In genomic region chr14:38207830-38208815, GRCh38 we compare ENCODE assay signal across 9 cellular contexts. TPM values are rescaled to one million over a fixed set of nuclear protein-coding genes. Genes with fewer than 3 reads are reported as not detected.
DNase-seq lines count a peak whose midpoint lies in the region; ATAC-seq, FAIRE-seq and TF ChIP-seq lines count a peak whose summit lies in the region.
"Had no signal": no experiment of that assay in that cellular context is flagged by ENCODE, and none has a peak within 500 bp of the region (broad histone marks: within the 10 kb centered on the region; RNA-seq: fewer than 3 reads in every experiment).

Gene SSTR1 (plus strand): TSS chr14:38207904. CDS start chr14:38209390, 1,486 bp downstream.

- TF ChIP-seq CTCF in brain microvascular endothelial cell (IDR thresholded peaks at IDR 0.05; ENCODE audit: low read depth, low read length, missing control alignments) (no peak), HepG2 (CRISPR knock-in tag; IDR thresholded peaks at IDR 0.05) (no peak), tibial artery (IDR thresholded peaks at IDR 0.05) (no peak)

- H3K9me3 ChIP-seq in HepG2 (ENCODE audit: low read length) = no peaks in the 10 kb centered on the region
- no peaks in the 10 kb centered on the region for H3K9me3 ChIP-seq in tibial artery

- no TSS peak for BruUV-seq in HepG2 (replicated peaks; lab: Mats Ljungman, UMichigan)

- peaks cover 2% of the 10 kb centered on the region for H3K9me3 Mint-ChIP-seq in activated CD4-positive, alpha-beta T cell treated with anti-CD3 and anti-CD28 coated beads, Interleukin-2, amount 10 ng/mL, durations not matched to agents 7 days and 5 days
- peaks cover 0 to 3% of the 10 kb centered on the region in 2 donors for H3K9me3 Mint-ChIP-seq in activated naive CD4-positive, alpha-beta T cell treated with anti-CD3 and anti-CD28 coated beads, Interleukin-2, amount 50 U/mL, for 72 hours

- H3K79me2 ChIP-seq in HepG2 (ENCODE audit: insufficient read depth, low read length) = no peaks in the 10 kb centered on the region

- no peak for TF ChIP-seq EP300 in HepG2 (IDR thresholded peaks at IDR 0.05; ENCODE audit: low read depth in 2 of 2, low read length in 2 of 2)
- TF ChIP-seq EP300 in HepG2 (CRISPR knock-in tag; IDR thresholded peaks at IDR 0.05; ENCODE audit: borderline replicate concordance) = no peak

- H3K4me1 ChIP-seq in HepG2 (ENCODE audit: insufficient read depth, low read length) = peaks cover 15% of the 10 kb centered on the region
- peaks cover 0 to 46% (median 38%) of the 10 kb centered on the region in 4 donors for H3K4me1 ChIP-seq in tibial artery

- CTCF ChIA-PET in activated CD4-positive, alpha-beta T cell treated with anti-CD3 and anti-CD28 coated beads, Interleukin-2, amount 10 ng/mL, durations not matched to agents 7 days and 5 days (lab: Charles Lee) = interaction anchor here (1.4 kb wide), 1 partner anchor 11 kb away, joined by 7 read pairs; no protein-coding TSS in a partner anchor
- CTCF ChIA-PET in HepG2 (lab: Yijun Ruan, JAX; ENCODE audit: low intra/inter-chr PET ratio, low total read pairs) = no interaction called here

- peaks cover 13% of the 10 kb centered on the region for H3K4me1 Mint-ChIP-seq in activated CD4-positive, alpha-beta T cell treated with anti-CD3 and anti-CD28 coated beads, Interleukin-2, amount 10 ng/mL, durations not matched to agents 7 days and 5 days

- H3K27me3 Mint-ChIP-seq in activated CD4-positive, alpha-beta T cell treated with anti-CD3 and anti-CD28 coated beads, Interleukin-2, amount 10 ng/mL, durations not matched to agents 7 days and 5 days = peaks cover 66% of the 10 kb centered on the region

- peak; percentile 63 for ATAC-seq in HepG2
- ATAC-seq in esophagus mucosa = no peak
- no peak for ATAC-seq in GM18868 (IDR thresholded peaks at IDR 0.05; ENCODE audit: unreplicated experiment)
- no peak for ATAC-seq in activated naive CD4-positive, alpha-beta T cell treated with anti-CD3 and anti-CD28 coated beads, Interleukin-2, amount 50 U/mL, for 72 hours

- no peak for FAIRE-seq in HepG2 (lab: Jason Lieb, UNC)

- H3K9ac ChIP-seq in HepG2 (ENCODE audit: insufficient read depth, low read depth, low read length) = no peak within 1 kb of the TSS

- H2AFZ ChIP-seq in HepG2 (ENCODE audit: low read length) = no peak within 1 kb of the TSS

- in situ Hi-C loops in brain microvascular endothelial cell (cut with HindIII; ENCODE audit: low pct_ligation_motif_present, low sequenced_read_pairs) = no loop called here
- in situ Hi-C loops in HepG2 (cut with HindIII; ENCODE audit: extremely low pct_ligation_motif_present, low pct_unique_long_range_greater_than_20kb) = loop anchor here (5.0 to 10.0 kb wide), 2 partner anchors 306 to 503 kb away; no protein-coding TSS in a partner anchor

- H3K4me3 Mint-ChIP-seq in activated CD4-positive, alpha-beta T cell treated with anti-CD3 and anti-CD28 coated beads, Interleukin-2, amount 10 ng/mL, durations not matched to agents 7 days and 5 days = no peak within 1 kb of the TSS

- no peak within 1 kb of the TSS for H3K27ac Mint-ChIP-seq in activated CD4-positive, alpha-beta T cell treated with anti-CD3 and anti-CD28 coated beads, Interleukin-2, amount 10 ng/mL, durations not matched to agents 7 days and 5 days
- H3K27ac Mint-ChIP-seq in activated naive CD4-positive, alpha-beta T cell treated with anti-CD3 and anti-CD28 coated beads, Interleukin-2, amount 50 U/mL, for 72 hours = peak within 1 kb of the TSS in 1 of 2 donors; percentile 22

- no peak within 1 kb of the TSS for H3K27ac ChIP-seq in brain microvascular endothelial cell
- no peak within 1 kb of the TSS for H3K27ac ChIP-seq in HepG2 (ENCODE audit: extremely low read length, insufficient read depth, low read length)
- no peak within 1 kb of the TSS for H3K27ac ChIP-seq in tibial artery
- H3K27ac ChIP-seq: C4-2B had no signal

- H3K27me3 ChIP-seq in brain microvascular endothelial cell (replicated peaks) (peaks cover 26% of the 10 kb centered on the region), HepG2 (ENCODE audit: control insufficient read depth in 1 of 2, insufficient read depth in 2 of 2, low read length in 2 of 2) (peaks cover 5 to 47% of the 10 kb centered on the region in 2 experiments), tibial artery (peaks cover 0 to 38% of the 10 kb centered on the region in 2 donors)

- no peaks in the 10 kb centered on the region for H3K36me3 ChIP-seq in brain microvascular endothelial cell (replicated peaks)
- no peaks in the 10 kb centered on the region for H3K36me3 ChIP-seq in HepG2 (replicated peaks in 1 of 2; ENCODE audit: control insufficient read depth in 1 of 2, insufficient read depth in 2 of 2, low read length in 2 of 2)
- no peaks in the 10 kb centered on the region for H3K36me3 ChIP-seq in tibial artery

- TF ChIP-seq RAD21 in HepG2 (CRISPR knock-in tag; IDR thresholded peaks at IDR 0.05) = no peak

- H4K20me1 ChIP-seq in HepG2 (ENCODE audit: insufficient read depth, low read length) = no peaks in the 10 kb centered on the region

- WGBS in HepG2 (ENCODE audit: low lambda C conversion rate) = 6% methylated on average over 51 of the region's 51 CpGs

- H3K4me3 ChIP-seq in brain microvascular endothelial cell (ENCODE audit: low read depth, low read length) (peak within 1 kb of the TSS; percentile 9), HepG2 (replicated peaks in 1 of 3; ENCODE audit: insufficient read depth in 1 of 3, low read depth in 2 of 3, low read length in 3 of 3) (peak within 1 kb of the TSS; percentile 13 to 47 (median 25); a peak in 5 of 6 replicates), tibial artery (peak within 1 kb of the TSS; percentile 47 to 55)

- intact Hi-C loops in HepG2 (cut with micrococcal nuclease; ENCODE audit: unreplicated experiment) = no loop called here
- intact Hi-C loops in tibial artery (cut with DNase I; ENCODE audit: low total_unique reads) = no loop called here

- H3K36me3 Mint-ChIP-seq in activated CD4-positive, alpha-beta T cell treated with anti-CD3 and anti-CD28 coated beads, Interleukin-2, amount 10 ng/mL, durations not matched to agents 7 days and 5 days (ENCODE audit: low read depth) = peaks cover 3% of the 10 kb centered on the region
- peaks cover 0 to 20% of the 10 kb centered on the region in 2 donors for H3K36me3 Mint-ChIP-seq in activated naive CD4-positive, alpha-beta T cell treated with anti-CD3 and anti-CD28 coated beads, Interleukin-2, amount 50 U/mL, for 72 hours

- POLR2A ChIA-PET in activated CD4-positive, alpha-beta T cell treated with anti-CD3 and anti-CD28 coated beads, Interleukin-2, amount 10 ng/mL, durations not matched to agents 7 days and 5 days (lab: Charles Lee) = interaction anchor here (0.6 kb wide), 1 partner anchor 658 kb away, joined by 3 read pairs; no protein-coding TSS in a partner anchor
- POLR2A ChIA-PET in HepG2 (lab: Yijun Ruan, JAX) = no interaction called here

- H3K4me2 ChIP-seq in HepG2 (ENCODE audit: low read depth, low read length) = peak within 1 kb of the TSS; percentile 66

- peak; percentile 5 for DNase-seq in activated CD4-positive, alpha-beta T cell treated with anti-CD3 and anti-CD28 coated beads for 48 hours
- no peak for DNase-seq in activated CD4-positive, alpha-beta T cell treated with anti-CD3 and anti-CD28 coated beads, Interleukin-2, amount 10 ng/mL, durations not matched to agents 7 days and 5 days
- DNase-seq in brain microvascular endothelial cell (no peak), HepG2 (ENCODE audit: low spot score) (peak; percentile 43), tibial artery (no peak)
- no peak for DNase-seq in activated naive CD4-positive, alpha-beta T cell treated with anti-CD3 and anti-CD28 coated beads, Interleukin-2, amount 50 U/mL, for 72 hours (ENCODE audit: low spot score in 2 of 2)

- no peak for TF ChIP-seq POLR2A in HepG2 (IDR thresholded peaks at IDR 0.05; ENCODE audit: insufficient read depth in 1 of 2, low read depth in 2 of 2, low read length in 2 of 2)

TF ChIP-seq in HepG2, 621 proteins besides CTCF, POLR2A, EP300 and RAD21 (continues in another document):
- TF ChIP-seq, protein P1, sequence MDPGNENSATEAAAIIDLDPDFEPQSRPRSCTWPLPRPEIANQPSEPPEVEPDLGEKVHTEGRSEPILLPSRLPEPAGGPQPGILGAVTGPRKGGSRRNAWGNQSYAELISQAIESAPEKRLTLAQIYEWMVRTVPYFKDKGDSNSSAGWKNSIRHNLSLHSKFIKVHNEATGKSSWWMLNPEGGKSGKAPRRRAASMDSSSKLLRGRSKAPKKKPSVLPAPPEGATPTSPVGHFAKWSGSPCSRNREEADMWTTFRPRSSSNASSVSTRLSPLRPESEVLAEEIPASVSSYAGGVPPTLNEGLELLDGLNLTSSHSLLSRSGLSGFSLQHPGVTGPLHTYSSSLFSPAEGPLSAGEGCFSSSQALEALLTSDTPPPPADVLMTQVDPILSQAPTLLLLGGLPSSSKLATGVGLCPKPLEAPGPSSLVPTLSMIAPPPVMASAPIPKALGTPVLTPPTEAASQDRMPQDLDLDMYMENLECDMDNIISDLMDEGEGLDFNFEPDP (CRISPR knock-in tag; conservative IDR thresholded peaks at IDR 0.05) = no peak

RNA-seq across cellular contexts. Expression of gene SSTR1, which starts in this region (rescaled TPM):
- not detected for total RNA-seq in activated CD4-positive, alpha-beta T cell treated with anti-CD3 and anti-CD28 coated beads, Interleukin-2, amount 10 ng/mL, durations not matched to agents 7 days and 5 days
- total RNA-seq in HepG2 (2016; rRNA removed; fragmentation: Illumina TruSeq; extraction: Trizol) (0.04 TPM in 2 replicates), esophagus mucosa (0.08 TPM)
- total RNA-seq in HepG2 (2016; cell fraction: cytosol; rRNA removed; fragmentation: Illumina TruSeq; extraction: Trizol; ENCODE audit: low read depth) = not detected in 2 replicates
- 0.02 TPM in 1 of 2 replicates, not detected in the other for total RNA-seq in HepG2 (2016; cell fraction: insoluble cytoplasmic fraction; rRNA removed; fragmentation: Illumina TruSeq; extraction: Trizol)
- total RNA-seq in HepG2 (2016; cell fraction: membrane; rRNA removed; fragmentation: Illumina TruSeq; extraction: Trizol) = 0.03 TPM in 1 of 2 replicates, not detected in the other
- total RNA-seq in HepG2 (2016; cell fraction: nucleus; rRNA removed; fragmentation: Illumina TruSeq; extraction: Trizol) = not detected in 2 replicates
- 0.04 and 0.12 TPM in 2 replicates for polyA plus RNA-seq in HepG2 (2011; rRNA removed)
- 0.03 and 0.08 TPM in 2 replicates for polyA plus RNA-seq in HepG2 (2011; cell fraction: cytosol; rRNA removed)
- polyA plus RNA-seq in HepG2 (2011; cell fraction: nucleus; rRNA removed) = 0.42 and 0.45 TPM in 2 replicates
- 0.04 and 0.17 TPM in 2 replicates for polyA plus RNA-seq in HepG2 (2012)
- not detected in 2 replicates for polyA plus RNA-seq in HepG2 (2016; cell fraction: cytosol; fragmentation: Illumina TruSeq; extraction: Trizol; ENCODE audit: low read depth)
- polyA plus RNA-seq in HepG2 (2016; cell fraction: insoluble cytoplasmic fraction; fragmentation: Illumina TruSeq; extraction: Trizol; ENCODE audit: low read depth) = 0.04 and 0.09 TPM in 2 replicates
- not detected in 2 replicates for polyA plus RNA-seq in HepG2 (2016; cell fraction: membrane; fragmentation: Illumina TruSeq; extraction: Trizol; ENCODE audit: low read depth)
- polyA plus RNA-seq in HepG2 (2016; cell fraction: nucleus; fragmentation: Illumina TruSeq; extraction: Trizol; ENCODE audit: insufficient read depth, low read depth) = 0.13 and 0.14 TPM in 2 replicates
- polyA minus RNA-seq in HepG2 (2011; rRNA and poly(A)+ RNA removed; ENCODE audit: low replicate concordance) = 0.48 and 26.0 TPM in 2 replicates
- polyA minus RNA-seq in HepG2 (2011; cell fraction: cytosol; rRNA and poly(A)+ RNA removed) = 0.30 and 0.70 TPM in 2 replicates
- polyA minus RNA-seq in HepG2 (2011; cell fraction: nucleus; rRNA and poly(A)+ RNA removed) = 0.37 and 0.64 TPM in 2 replicates
- total RNA-seq in activated naive CD4-positive, alpha-beta T cell treated with anti-CD3 and anti-CD28 coated beads, Interleukin-2, amount 50 U/mL, for 72 hours = not detected

Comparison
In these comparisons a context has a peak if more than half of its experiments do, and no peak if none do; other contexts are left out.
1. DNase-seq: peak in activated CD4-positive, alpha-beta T cell treated with anti-CD3 and anti-CD28 coated beads for 48 hours (single experiment) and HepG2 (single experiment); none in activated CD4-positive, alpha-beta T cell treated with anti-CD3 and anti-CD28 coated beads, Interleukin-2, amount 10 ng/mL, durations not matched to agents 7 days and 5 days (single experiment), brain microvascular endothelial cell (single experiment), tibial artery (0 of 2) and activated naive CD4-positive, alpha-beta T cell treated with anti-CD3 and anti-CD28 coated beads, Interleukin-2, amount 50 U/mL, for 72 hours (0 of 2).
2. Peak in every context shown above with its lines, with median percentiles within 50 percentile points of each other: H3K4me3 ChIP-seq.